7 cellular contexts compared by ENCODE assay signal in the genomic region with DNA sequence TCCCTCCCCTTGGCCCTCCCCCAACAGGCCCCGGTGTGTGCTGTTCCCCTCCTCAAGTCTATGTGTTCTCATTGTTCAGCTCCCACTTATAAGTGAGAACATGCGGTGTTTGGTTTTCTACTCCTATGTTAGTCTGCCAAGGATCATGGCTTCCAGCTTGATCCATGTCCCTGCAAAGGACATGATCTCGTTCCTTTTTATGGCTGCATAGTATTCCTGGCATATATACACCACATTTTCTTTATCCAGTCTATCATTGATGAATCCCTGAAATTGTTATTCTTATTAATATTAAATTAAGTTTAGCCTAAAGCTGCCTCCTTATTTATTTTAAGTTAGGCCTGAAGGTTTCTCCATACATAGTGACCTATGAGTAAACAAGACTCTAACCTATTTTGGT.
"Had no signal": no experiment of that assay in that cellular context is flagged by ENCODE, and none has a peak within 500 bp of the region (broad histone marks: within the 10 kb centered on the region; RNA-seq: fewer than 3 reads in every experiment).

No MANE protein-coding gene starts in this region.

- ATAC-seq: GM23338, HepG2 had no signal

- H3K4me3 ChIP-seq: GM23338 had no signal

- DNase-seq: H9, HCEC 1CT, HFFc6, KG1 had no signal

- H3K27ac ChIP-seq: HL-60 had no signal
